Comparison of ENCODE assay signal across 17 cellular contexts in genomic region chr18:61589724-61590065, GRCh38.
DNase-seq lines count a peak whose midpoint lies in the region; ATAC-seq and TF ChIP-seq lines count a peak whose summit lies in the region.
"Had no signal": no experiment of that assay in that cellular context is flagged by ENCODE, and none has a peak within 500 bp of the region (broad histone marks: within the 10 kb centered on the region; RNA-seq: fewer than 3 reads in every experiment).

No MANE protein-coding gene starts in this region.

- POLR2A ChIA-PET in HEK293T (lab: Yijun Ruan, JAX): no interaction called here

- no peak overlapping the region for H3K27ac ChIP-seq in brain microvascular endothelial cell
- H3K27ac ChIP-seq: neural progenitor cell, sigmoid colon, SK-N-MC, upper lobe of left lung had no signal

- TF ChIP-seq CTCF in brain microvascular endothelial cell (IDR thresholded peaks at IDR 0.05; ENCODE audit: low read depth, low read length, missing control alignments): no peak

- H3K4me3 ChIP-seq in brain microvascular endothelial cell (ENCODE audit: low read depth, low read length): no peak overlapping the region
- H3K4me3 ChIP-seq: coronary artery, neural progenitor cell, sigmoid colon, SK-N-MC, upper lobe of left lung had no signal

- no peak for ATAC-seq in GM21367 (IDR thresholded peaks at IDR 0.05; ENCODE audit: unreplicated experiment)

- no peaks in the 10 kb centered on the region for H3K36me3 ChIP-seq in brain microvascular endothelial cell (replicated peaks)
- H3K36me3 ChIP-seq: neural progenitor cell, sigmoid colon, upper lobe of left lung had no signal

- H3K9me3 Mint-ChIP-seq in activated naive CD4-positive, alpha-beta T cell treated with anti-CD3 and anti-CD28 coated beads for 36 hours: no peaks in the 10 kb centered on the region
- H3K9me3 Mint-ChIP-seq: activated T-cell treated with anti-CD3 and anti-CD28 coated beads, Interleukin-2, amount 50 U/mL, for 24 hours; neural progenitor cell had no signal

- no peaks in the 10 kb centered on the region for H3K27me3 ChIP-seq in brain microvascular endothelial cell (replicated peaks)
- H3K27me3 ChIP-seq: neural progenitor cell, sigmoid colon, upper lobe of left lung had no signal

- H3K4me1 Mint-ChIP-seq in activated naive CD4-positive, alpha-beta T cell treated with anti-CD3 and anti-CD28 coated beads for 36 hours (ENCODE audit: low read depth): no peaks in the 10 kb centered on the region
- H3K4me1 Mint-ChIP-seq: neural progenitor cell had no signal

- no peak overlapping the region for H3K4me3 Mint-ChIP-seq in activated naive CD4-positive, alpha-beta T cell treated with anti-CD3 and anti-CD28 coated beads for 36 hours
- H3K4me3 Mint-ChIP-seq: activated T-cell treated with anti-CD3 and anti-CD28 coated beads, Interleukin-2, amount 50 U/mL, for 24 hours; neural progenitor cell had no signal

- peaks cover 7% of the 10 kb centered on the region for H3K27me3 Mint-ChIP-seq in activated naive CD4-positive, alpha-beta T cell treated with anti-CD3 and anti-CD28 coated beads for 36 hours (ENCODE audit: low read depth)

- no peak overlapping the region for H3K27ac Mint-ChIP-seq in activated naive CD4-positive, alpha-beta T cell treated with anti-CD3 and anti-CD28 coated beads for 36 hours
- H3K27ac Mint-ChIP-seq: activated T-cell treated with anti-CD3 and anti-CD28 coated beads, Interleukin-2, amount 50 U/mL, for 24 hours; neural progenitor cell had no signal

- H3K36me3 Mint-ChIP-seq in activated naive CD4-positive, alpha-beta T cell treated with anti-CD3 and anti-CD28 coated beads for 36 hours (ENCODE audit: low read depth): no peaks in the 10 kb centered on the region
- H3K36me3 Mint-ChIP-seq: neural progenitor cell had no signal

- peak; percentile 68 for DNase-seq in EL
- peak; percentile 12 for DNase-seq in NCI-H226
- DNase-seq in brain microvascular endothelial cell: peak; percentile 64
- DNase-seq in left kidney (ENCODE audit: low read depth, low spot score): peak; percentile 22
- DNase-seq in activated naive CD4-positive, alpha-beta T cell treated with anti-CD3 and anti-CD28 coated beads for 36 hours: no peak
- DNase-seq in HEK293T (ENCODE audit: extremely low spot score): no peak
- DNase-seq in effector CD4-positive, alpha-beta T cell: no peak
- DNase-seq: activated CD4-positive, alpha-beta T cell treated with anti-CD3 and anti-CD28 coated beads, Interleukin-2, amount 50 U/mL, for 4 hours; activated T-cell treated with anti-CD3 and anti-CD28 coated beads, Interleukin-2, amount 50 U/mL, for 24 hours; C1 segment of cervical spinal cord; NCI-H1105; sigmoid colon had no signal

- intact Hi-C loops in activated naive CD4-positive, alpha-beta T cell treated with anti-CD3 and anti-CD28 coated beads for 36 hours (cut with micrococcal nuclease): no loop called here

- in situ Hi-C loops in brain microvascular endothelial cell (cut with HindIII; ENCODE audit: low pct_ligation_motif_present, low sequenced_read_pairs): no loop called here

- CTCF ChIA-PET in activated naive CD4-positive, alpha-beta T cell treated with anti-CD3 and anti-CD28 coated beads for 36 hours (lab: Charles Lee): no interaction called here
- CTCF ChIA-PET in HEK293T (lab: Yijun Ruan, JAX): no interaction called here

TF ChIP-seq in HEK293T, 16 proteins besides CTCF, POLR2A, EP300 and RAD21:
- TF ChIP-seq ZNF384 (IDR thresholded peaks at IDR 0.05) (no peak), PKNOX1 (IDR thresholded peaks at IDR 0.05) (no peak), CTBP1 (IDR thresholded peaks at IDR 0.05; ENCODE audit: borderline replicate concordance) (no peak), FOXA1 (IDR thresholded peaks at IDR 0.05) (no peak)

Comparison
In these comparisons a context has a peak if more than half of its experiments do, and no peak if none do; other contexts are left out.
1. DNase-seq: peak in EL (single experiment), NCI-H226 (single experiment), brain microvascular endothelial cell (single experiment) and left kidney (single experiment); none in activated naive CD4-positive, alpha-beta T cell treated with anti-CD3 and anti-CD28 coated beads for 36 hours (single experiment), HEK293T (single experiment) and effector CD4-positive, alpha-beta T cell (single experiment).